Comparison of ENCODE assay signal across 8 cellular contexts in the genomic region with DNA sequence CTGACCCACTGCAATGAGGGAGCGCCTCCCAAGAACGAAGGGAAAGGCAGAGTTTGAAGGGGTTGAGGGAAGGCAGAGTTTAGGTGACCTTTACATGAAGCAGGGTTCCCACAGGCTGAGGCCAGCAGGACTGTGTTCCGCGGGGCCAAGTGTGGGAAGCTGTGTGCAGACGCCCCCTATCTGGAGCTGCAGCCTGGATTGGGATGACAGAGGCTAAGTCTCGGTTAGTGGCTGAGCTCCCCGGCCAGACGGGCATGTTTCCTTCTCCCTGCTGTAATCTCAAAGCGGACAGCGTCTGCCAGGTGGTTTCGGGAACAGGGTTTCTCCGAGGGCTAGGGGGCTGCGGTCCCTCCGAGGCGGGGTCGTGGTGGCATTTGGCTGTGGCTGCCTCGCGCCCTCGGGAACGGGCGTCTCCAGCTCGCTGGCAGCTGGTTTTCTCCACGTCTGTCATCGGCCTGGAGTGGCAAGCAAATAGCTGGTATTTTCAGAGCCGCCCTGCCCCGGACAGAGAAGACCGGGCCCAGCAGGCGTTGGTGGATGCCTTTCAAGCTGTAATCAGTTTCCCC. TPM values are rescaled to one million over a fixed set of nuclear protein-coding genes. Genes with fewer than 3 reads are reported as not detected.
DNase-seq lines count a peak whose midpoint lies in the region; ATAC-seq and TF ChIP-seq lines count a peak whose summit lies in the region.

No MANE protein-coding gene starts in this region.

- peak overlapping the region; percentile 52 for H3K27ac Mint-ChIP-seq in Calu3 (ENCODE audit: unreplicated experiment)

- H3K27me3 ChIP-seq in HUES64 (ENCODE audit: insufficient read depth, low read length) (peaks cover 16% of the 10 kb centered on the region), SK-N-SH (ENCODE audit: insufficient read depth) (no peaks in the 10 kb centered on the region), smooth muscle cell (ENCODE audit: low read depth) (no peaks in the 10 kb centered on the region)

- peak overlapping the region; percentile 69 for H3K4me3 Mint-ChIP-seq in Calu3 (ENCODE audit: low read depth, unreplicated experiment)

- H3K27ac ChIP-seq in HUES64 (ENCODE audit: low read depth, low read length): no peak overlapping the region; the same call in 1 of the 2 replicates
- H3K27ac ChIP-seq in SK-N-SH (ENCODE audit: low read depth in 2 of 2, low read length in 1 of 2): peak overlapping the region in 1 of 2 experiments; percentile 86; a peak in 3 of 4 replicates
- H3K27ac ChIP-seq in cingulate gyrus (ENCODE audit: low read depth, low read length): peak overlapping the region; percentile 65
- H3K27ac ChIP-seq in smooth muscle cell (ENCODE audit: low read depth): peak overlapping the region; percentile 6

- 4% methylated on average over 28 of the region's 28 CpGs for WGBS in HUES64
- 9% methylated on average over 18 of the region's 28 CpGs for WGBS in SK-N-SH (ENCODE audit: low lambda C conversion rate)
- whole genome bisulfite sequencing in smooth muscle cell (ENCODE audit: low lambda C conversion rate): 2% methylated on average over 28 of the region's 28 CpGs

- H3K36me3 Mint-ChIP-seq in Calu3 (ENCODE audit: insufficient read depth, unreplicated experiment): peaks cover 64% of the 10 kb centered on the region

- no peaks in the 10 kb centered on the region for H3K9me2 ChIP-seq in SK-N-SH

- POLR2A ChIA-PET in SK-N-SH (lab: Yijun Ruan, JAX): interaction anchor here (0.9 to 3.1 kb wide), 4 partner anchors 10 to 52 kb away, joined by 3 to 14 read pairs (median 4); partner anchors contain the start of gene ENTPD6

- H3K27me3 Mint-ChIP-seq in Calu3 (ENCODE audit: unreplicated experiment): no peaks in the 10 kb centered on the region

- H3K79me2 ChIP-seq in SK-N-SH (ENCODE audit: insufficient read depth): peaks cover 38% of the 10 kb centered on the region
- peaks cover 35% of the 10 kb centered on the region for H3K79me2 ChIP-seq in smooth muscle cell (ENCODE audit: low read depth)

- peak; percentile 17 for ATAC-seq in GM19395 (IDR thresholded peaks at IDR 0.05; ENCODE audit: unreplicated experiment)

- DNase-seq in Calu3: peak; percentile 42
- peak; percentile 68 for DNase-seq in SK-N-SH
- DNase-seq in kidney glomerular epithelial cell (lab: John Stamatoyannopoulos, UW): peak; percentile 66
- peak; percentile 75 for DNase-seq in smooth muscle cell (lab: John Stamatoyannopoulos, UW; ENCODE audit: unreplicated experiment)
- DNase-seq in GOT3 (lab: John Stamatoyannopoulos, UW): no peak

- H3K4me1 ChIP-seq in HUES64 (ENCODE audit: insufficient read depth, low read length): peaks cover 19% of the 10 kb centered on the region
- peaks cover 11 to 39% of the 10 kb centered on the region in 2 experiments for H3K4me1 ChIP-seq in SK-N-SH (ENCODE audit: control insufficient read depth in 1 of 2, insufficient read depth in 2 of 2, low read depth in 1 of 2, low read length in 1 of 2)
- H3K4me1 ChIP-seq in smooth muscle cell (ENCODE audit: low read depth): peaks cover 28% of the 10 kb centered on the region

- peak; percentile 51 for TF ChIP-seq RAD21 in SK-N-SH (IDR thresholded peaks at IDR 0.05; ENCODE audit: low read length)

- H3K9ac ChIP-seq in HUES64 (ENCODE audit: low read depth, low read length) (no peak overlapping the region), SK-N-SH (peak overlapping the region; percentile 74), smooth muscle cell (ENCODE audit: low read depth) (peak overlapping the region; percentile 63)

- no peaks in the 10 kb centered on the region for H3K9me3 Mint-ChIP-seq in Calu3 (ENCODE audit: low read depth, unreplicated experiment)

- CTCF ChIA-PET in Calu3 (lab: Charles Lee) (interaction anchor here (1.6 to 1.8 kb wide), 3 partner anchors 8 to 24 kb away, joined by 4 to 5 read pairs (median 4); no protein-coding TSS in a partner anchor), SK-N-SH (lab: Yijun Ruan, JAX) (interaction anchor here (0.8 to 6.4 kb wide), 15 partner anchors 10 to 253 kb away, joined by 3 to 28 read pairs (median 4); partner anchors contain the start of gene ENTPD6)

- TF ChIP-seq CTCF in Calu3 (IDR thresholded peaks at IDR 0.05; ENCODE audit: unreplicated experiment) (no peak), SK-N-SH (IDR thresholded peaks at IDR 0.05) (peak; percentile 62), smooth muscle cell (IDR thresholded peaks at IDR 0.05; ENCODE audit: borderline replicate concordance, insufficient read depth, poor library complexity, severe bottlenecking) (peak; percentile 19)

- H4K20me1 ChIP-seq in SK-N-SH (ENCODE audit: insufficient read depth): peaks cover 30% of the 10 kb centered on the region
- H4K20me1 ChIP-seq in smooth muscle cell (ENCODE audit: low read depth): peaks cover 34% of the 10 kb centered on the region

- no peak for TF ChIP-seq EP300 in SK-N-SH (IDR thresholded peaks at IDR 0.05; ENCODE audit: borderline replicate concordance in 1 of 2, low read depth in 1 of 2, low read length in 1 of 2)

- intact Hi-C loops in Calu3 (cut with micrococcal nuclease; ENCODE audit: unreplicated experiment): no loop called here

- H3K9me3 ChIP-seq in HUES64 (ENCODE audit: insufficient read depth, low read depth, low read length): no peaks in the 10 kb centered on the region
- H3K9me3 ChIP-seq in SK-N-SH: no peaks in the 10 kb centered on the region
- no peaks in the 10 kb centered on the region for H3K9me3 ChIP-seq in smooth muscle cell (replicated peaks; ENCODE audit: low read depth)

- H3F3A ChIP-seq in SK-N-SH (replicated peaks; ENCODE audit: insufficient read depth) (peaks cover 14% of the 10 kb centered on the region), smooth muscle cell (ENCODE audit: low read depth) (no peaks in the 10 kb centered on the region)

- no TSS peak for BruUV-seq in Calu3 (replicated peaks; lab: Mats Ljungman, UMichigan)

- H3K4me2 ChIP-seq in SK-N-SH (peak overlapping the region; percentile 98), smooth muscle cell (peak overlapping the region; percentile 93)

- H3K36me3 ChIP-seq in HUES64 (ENCODE audit: insufficient read depth, low read length): peaks cover 4% of the 10 kb centered on the region; the same call in 1 of the 2 replicates
- H3K36me3 ChIP-seq in SK-N-SH (replicated peaks in 1 of 2; ENCODE audit: control insufficient read depth in 1 of 2, insufficient read depth in 2 of 2, low read length in 1 of 2): peaks cover 3 to 13% of the 10 kb centered on the region in 2 experiments
- H3K36me3 ChIP-seq in smooth muscle cell (ENCODE audit: low read depth): no peaks in the 10 kb centered on the region

- H3K4me3 ChIP-seq in HUES64 (ENCODE audit: low read length) (peak overlapping the region; percentile 68), SK-N-SH (ENCODE audit: low read depth in 2 of 2, low read length in 1 of 2) (peak overlapping the region; percentile 70 to 92), smooth muscle cell (peak overlapping the region; percentile 71)

- H3K4me1 Mint-ChIP-seq in Calu3 (ENCODE audit: low read depth, unreplicated experiment): peaks cover 11% of the 10 kb centered on the region

- H2AFZ ChIP-seq in SK-N-SH (ENCODE audit: low read depth) (peak overlapping the region; percentile 89), smooth muscle cell (ENCODE audit: low read depth) (peak overlapping the region; percentile 74)

TF ChIP-seq in SK-N-SH, 30 proteins besides CTCF, POLR2A, EP300 and RAD21 (continues in another document):
- TF ChIP-seq NRF1 (IDR thresholded peaks at IDR 0.05; ENCODE audit: low read depth, low read length): no peak
- no peak for TF ChIP-seq TCF12 (IDR thresholded peaks at IDR 0.05)
- TF ChIP-seq, protein P1, sequence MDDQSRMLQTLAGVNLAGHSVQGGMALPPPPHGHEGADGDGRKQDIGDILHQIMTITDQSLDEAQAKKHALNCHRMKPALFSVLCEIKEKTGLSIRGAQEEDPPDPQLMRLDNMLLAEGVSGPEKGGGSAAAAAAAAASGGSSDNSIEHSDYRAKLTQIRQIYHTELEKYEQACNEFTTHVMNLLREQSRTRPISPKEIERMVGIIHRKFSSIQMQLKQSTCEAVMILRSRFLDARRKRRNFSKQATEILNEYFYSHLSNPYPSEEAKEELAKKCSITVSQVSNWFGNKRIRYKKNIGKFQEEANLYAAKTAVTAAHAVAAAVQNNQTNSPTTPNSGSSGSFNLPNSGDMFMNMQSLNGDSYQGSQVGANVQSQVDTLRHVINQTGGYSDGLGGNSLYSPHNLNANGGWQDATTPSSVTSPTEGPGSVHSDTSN (IDR thresholded peaks at IDR 0.05): 0 out of 2 replicates have a peak, but pooled peaks have one; percentile 2
- no peak for TF ChIP-seq USF2 (IDR thresholded peaks at IDR 0.05; ENCODE audit: borderline replicate concordance, low read depth, low read length)
- TF ChIP-seq EZH2phosphoT487 (IDR thresholded peaks at IDR 0.05; ENCODE audit: borderline replicate concordance, low read depth): no peak
- no peak for TF ChIP-seq TAF1 (IDR thresholded peaks at IDR 0.05; ENCODE audit: borderline replicate concordance, low read depth, low read length)
- no peak; the same call in 1 of the 2 replicates for TF ChIP-seq SMC3 (IDR thresholded peaks at IDR 0.05; ENCODE audit: low read depth, low read length)

RNA-seq across cellular contexts. Expression of gene PYGB, which starts 0.7 kb away (rescaled TPM):
- 253 and 258 TPM in 2 replicates for total RNA-seq in Calu3 (2022)
- 30.3 TPM for polyA plus RNA-seq in HUES64 (2013, experiment 1 of 2)
- 30.3 TPM for polyA plus RNA-seq in HUES64 (2013, experiment 2 of 2)
- 32.2 and 35.8 TPM in 2 replicates for polyA plus RNA-seq in SK-N-SH (2012; rRNA removed)
- polyA plus RNA-seq in SK-N-SH (2012; cell fraction: cytosol; rRNA removed): 16.8 and 25.0 TPM in 2 replicates
- 75.6 and 77.6 TPM in 2 replicates for polyA plus RNA-seq in SK-N-SH (2012; cell fraction: nucleus; rRNA removed)
- total RNA-seq in smooth muscle cell: 31.8 and 44.4 TPM in 2 replicates
- 39.4 and 43.3 TPM in 2 replicates for polyA plus RNA-seq in smooth muscle cell

RNA-seq across cellular contexts. Expression of gene ENTPD6, which starts 51.7 kb away (rescaled TPM):
- total RNA-seq in Calu3 (2022): 56.3 and 61.5 TPM in 2 replicates
- polyA plus RNA-seq in HUES64 (2013, experiment 1 of 2): 32.4 TPM
- 30.2 TPM for polyA plus RNA-seq in HUES64 (2013, experiment 2 of 2)
- 76.1 and 78.2 TPM in 2 replicates for polyA plus RNA-seq in SK-N-SH (2012; rRNA removed)
- 36.3 and 54.5 TPM in 2 replicates for polyA plus RNA-seq in SK-N-SH (2012; cell fraction: cytosol; rRNA removed)
- 172 and 200 TPM in 2 replicates for polyA plus RNA-seq in SK-N-SH (2012; cell fraction: nucleus; rRNA removed)
- total RNA-seq in smooth muscle cell: 12.6 and 30.1 TPM in 2 replicates
- polyA plus RNA-seq in smooth muscle cell: 19.9 and 34.0 TPM in 2 replicates
